In genomic region chr9:106700676-106701075, GRCh38 we compare ENCODE assay signal across 20 cellular contexts.
"Had no signal": no experiment of that assay in that cellular context is flagged by ENCODE, and none has a peak within 500 bp of the region (broad histone marks: within the 10 kb centered on the region; RNA-seq: fewer than 3 reads in every experiment).

No MANE protein-coding gene starts in this region.

- H3K27me3 ChIP-seq: colonic mucosa, left lung, testis, upper lobe of right lung had no signal

- H3K36me3 ChIP-seq: colonic mucosa, left lung, upper lobe of right lung had no signal

- DNase-seq: activated CD4-positive, alpha-beta T cell treated with anti-CD3 and anti-CD28 coated beads, Interleukin-2, amount 10 ng/mL, durations not matched to agents 7 days and 5 days; activated CD8-positive, alpha-beta T cell treated with anti-CD3 and anti-CD28 coated beads, Interleukin-2, amount 10 ng/mL, durations not matched to agents 7 days and 5 days; activated naive CD4-positive, alpha-beta T cell treated with anti-CD3 and anti-CD28 coated beads, Interleukin-2, amount 10 ng/mL, durations not matched to agents 7 days and 5 days; activated T-cell treated with anti-CD3 and anti-CD28 coated beads, Interleukin-2, amount 50 U/mL, for 24 hours; caudate nucleus; colonic mucosa; hypothalamus; kidney; left lung; midbrain; nephron progenitor cell; nucleus accumbens; stimulated activated CD4-positive, alpha-beta T cell treated with anti-CD3 and anti-CD28 coated beads, Interleukin-4, amount 100 ng/mL, for 24 hours; testis; upper lobe of right lung had no signal

- H3K27ac ChIP-seq: colonic mucosa, left lung, testis, upper lobe of right lung had no signal

- H3K4me3 ChIP-seq: colonic mucosa, left lung, testis, upper lobe of right lung had no signal

- H3K4me1 ChIP-seq: colonic mucosa, testis, upper lobe of right lung had no signal

- ATAC-seq: activated CD4-positive, CD25-positive, alpha-beta regulatory T cell treated with anti-CD3 and anti-CD28 coated beads, Interleukin-2, amount 50 U/mL, for 24 hours; activated CD8-positive, alpha-beta T cell treated with anti-CD3 and anti-CD28 coated beads, Interleukin-2, amount 10 ng/mL, durations not matched to agents 7 days and 5 days; esophagus mucosa; left lung; sciatic nerve; stimulated activated effector memory CD8-positive, alpha-beta T cell treated with anti-CD3 and anti-CD28 coated beads, Interleukin-12 subunit alpha, Interleukin-12 subunit beta, amount 100 ng/mL, for 72 hours; upper lobe of right lung had no signal

- FAIRE-seq: endometrium, kidney had no signal

- H3K9me3 ChIP-seq: colonic mucosa, testis, upper lobe of right lung had no signal
